ENCODE assay signal across 7 cellular contexts in the genomic region with DNA sequence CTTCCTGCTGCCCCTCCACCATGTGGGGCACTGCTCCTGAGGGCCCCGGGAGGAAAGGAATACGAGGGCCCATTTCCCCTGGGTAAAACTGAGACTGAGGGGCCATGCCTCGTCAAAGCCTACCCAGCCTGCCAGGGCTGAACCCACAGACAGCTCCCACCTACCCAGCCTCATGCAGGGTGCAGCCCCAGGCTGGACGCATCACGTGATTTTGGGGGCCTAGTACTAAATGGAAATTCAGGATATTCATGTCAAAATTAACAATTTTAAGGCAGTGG. TPM values are rescaled to one million over a fixed set of nuclear protein-coding genes. Genes with fewer than 3 reads are reported as not detected.
"Had no signal": no experiment of that assay in that cellular context is flagged by ENCODE, and none has a peak within 500 bp of the region (broad histone marks: within the 10 kb centered on the region; RNA-seq: fewer than 3 reads in every experiment).

No MANE protein-coding gene starts in this region.

- ATAC-seq: GM23338 had no signal

- H3K4me2 ChIP-seq: GM23338 had no signal

- H3K9me3 ChIP-seq: HAP-1 had no signal

- H3K4me3 ChIP-seq: GM23338, HAP-1 had no signal

- H3K36me3 ChIP-seq: HAP-1 had no signal

- H2AFZ ChIP-seq: GM23338 had no signal

- DNase-seq: KG1 had no signal

- FAIRE-seq: H1, H54 had no signal

RNA-seq across cellular contexts. Expression of a gene that starts 18.4 kb away (rescaled TPM):
- total RNA-seq: HT-29 had no signal
- polyA plus RNA-seq: IgD-negative memory B cell had no signal
